ENCODE assay signal across 19 cellular contexts in the genomic region with DNA sequence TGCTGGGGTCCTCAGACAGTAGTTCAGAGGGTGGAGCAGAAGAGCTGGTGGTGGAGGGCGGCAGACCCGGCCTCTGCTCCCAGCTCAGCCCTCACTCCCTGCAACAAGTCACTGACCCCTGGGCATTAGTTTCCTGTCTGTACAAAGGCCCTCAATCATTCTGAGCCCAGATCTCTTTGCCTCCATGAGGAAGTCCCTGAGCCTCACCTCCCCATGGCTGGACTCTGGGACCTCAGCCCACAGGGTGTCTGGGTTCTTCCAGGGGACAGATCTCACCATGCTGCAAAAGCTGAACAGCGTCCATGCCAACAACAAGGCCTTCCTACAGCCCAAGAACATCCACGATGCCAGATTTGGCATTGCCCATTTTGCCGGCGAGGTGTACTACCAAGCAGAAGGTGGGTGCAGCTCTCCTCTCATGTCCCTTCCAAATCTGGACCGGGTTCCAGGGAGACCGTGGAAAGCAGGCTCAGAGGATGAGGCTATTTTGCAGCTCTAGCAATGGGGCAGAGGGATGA. TPM values are rescaled to one million over a fixed set of nuclear protein-coding genes. Genes with fewer than 3 reads are reported as not detected.
DNase-seq lines count a peak whose midpoint lies in the region; ATAC-seq and TF ChIP-seq lines count a peak whose summit lies in the region.
"Had no signal": no experiment of that assay in that cellular context is flagged by ENCODE, and none has a peak within 500 bp of the region (broad histone marks: within the 10 kb centered on the region; RNA-seq: fewer than 3 reads in every experiment).

No MANE protein-coding gene starts in this region.

- peaks cover 25% of the 10 kb centered on the region for H3K4me1 ChIP-seq in DND-41 (ENCODE audit: insufficient read depth, low read length)
- no peaks in the 10 kb centered on the region for H3K4me1 ChIP-seq in naive thymus-derived CD4-positive, alpha-beta T cell (ENCODE audit: control insufficient read depth in 2 of 2, insufficient read depth in 2 of 2, low read length in 2 of 2)

- peaks cover 0 to 3% (median 0%) of the 10 kb centered on the region in 5 donors for H3K27me3 Mint-ChIP-seq in naive thymus-derived CD4-positive, alpha-beta T cell

- no peaks in the 10 kb centered on the region for H3K9me3 ChIP-seq in DND-41 (ENCODE audit: insufficient read depth, low read length, severe bottlenecking)
- H3K9me3 ChIP-seq in naive thymus-derived CD4-positive, alpha-beta T cell (ENCODE audit: control insufficient read depth in 2 of 3, low read length in 3 of 3): no peaks in the 10 kb centered on the region

- no peaks in the 10 kb centered on the region for H3K36me3 Mint-ChIP-seq in naive thymus-derived CD4-positive, alpha-beta T cell
- H3K36me3 Mint-ChIP-seq: CD4-positive, alpha-beta memory T cell had no signal

- no peak for TF ChIP-seq CTCF in DND-41 (IDR thresholded peaks at IDR 0.05; ENCODE audit: borderline replicate concordance, extremely low read depth, low read length, poor library complexity, severe bottlenecking)

- H3K79me2 ChIP-seq in DND-41 (ENCODE audit: insufficient read depth, low read length): no peaks in the 10 kb centered on the region

- no peak overlapping the region for H3K27ac Mint-ChIP-seq in naive thymus-derived CD4-positive, alpha-beta T cell
- H3K27ac Mint-ChIP-seq: CD4-positive, alpha-beta memory T cell had no signal

- intact Hi-C loops in naive thymus-derived CD4-positive, alpha-beta T cell (cut with micrococcal nuclease): no loop called here

- peaks cover 0 to 1% (median 0%) of the 10 kb centered on the region in 7 donors for H3K4me1 Mint-ChIP-seq in naive thymus-derived CD4-positive, alpha-beta T cell
- H3K4me1 Mint-ChIP-seq: CD4-positive, alpha-beta memory T cell had no signal

- CTCF ChIA-PET in naive thymus-derived CD4-positive, alpha-beta T cell (lab: Charles Lee): no interaction called here

- DNase-seq in activated CD8-positive, alpha-beta memory T cell treated with anti-CD3 and anti-CD28 coated beads, Interleukin-2, amount 50 U/mL, for 48 hours: peak; percentile 29
- DNase-seq in activated CD8-positive, alpha-beta memory T cell treated with anti-CD3 and anti-CD28 coated beads, Interleukin-2, amount 50 U/mL, for 4 hours: no peak
- no peak for DNase-seq in DND-41
- DNase-seq in islet precursor cell: peak; percentile 28
- DNase-seq in stimulated activated CD8-positive, alpha-beta memory T cell treated with anti-CD3 and anti-CD28 coated beads, Interleukin-4, amount 100 ng/mL, for 48 hours: peak; percentile 7
- DNase-seq in naive thymus-derived CD4-positive, alpha-beta T cell: no peak
- DNase-seq: Calu3; CD4-positive, alpha-beta memory T cell; GM23248; NCI-H146; NCI-H2081; NCI-H748 treated with DMSO at 0.1 percent for 48 hours; OCI-M1; RPMI8226 had no signal

- no peak overlapping the region for H3K9ac ChIP-seq in DND-41 (ENCODE audit: low read depth, low read length)
- H3K9ac ChIP-seq: GM23248 had no signal

- no peak overlapping the region for H3K4me2 ChIP-seq in DND-41 (ENCODE audit: insufficient read depth, low read length)

- peak overlapping the region; percentile 25; the same call in 1 of the 2 replicates for H3K27ac ChIP-seq in DND-41 (ENCODE audit: low read length)
- H3K27ac ChIP-seq in naive thymus-derived CD4-positive, alpha-beta T cell (ENCODE audit: low read depth, low read length): no peak overlapping the region
- H3K27ac ChIP-seq: GM23248 had no signal

- no peaks in the 10 kb centered on the region for H4K20me1 ChIP-seq in DND-41 (ENCODE audit: insufficient read depth, low read length)

- H3K4me3 Mint-ChIP-seq in naive thymus-derived CD4-positive, alpha-beta T cell: no peak overlapping the region
- H3K4me3 Mint-ChIP-seq: CD4-positive, alpha-beta memory T cell had no signal

- H3K9me3 Mint-ChIP-seq in naive thymus-derived CD4-positive, alpha-beta T cell: no peaks in the 10 kb centered on the region
- H3K9me3 Mint-ChIP-seq: CD4-positive, alpha-beta memory T cell had no signal

- no peak overlapping the region for H3K4me3 ChIP-seq in DND-41 (ENCODE audit: low read depth in 1 of 2, low read length in 2 of 2)
- no peak overlapping the region for H3K4me3 ChIP-seq in naive thymus-derived CD4-positive, alpha-beta T cell (ENCODE audit: low read length)
- H3K4me3 ChIP-seq: GM23248, K562 had no signal

- ATAC-seq in DND-41 (ENCODE audit: insufficient read depth, low read depth) (no peak), HG03135 (IDR thresholded peaks at IDR 0.05; ENCODE audit: unreplicated experiment) (no peak), GM18861 (IDR thresholded peaks at IDR 0.05; ENCODE audit: unreplicated experiment) (no peak)
- ATAC-seq in naive thymus-derived CD4-positive, alpha-beta T cell: no peak
- ATAC-seq: K562 had no signal

- no peak overlapping the region for H2AFZ ChIP-seq in DND-41 (ENCODE audit: low read depth, low read length)
- H2AFZ ChIP-seq: GM23248 had no signal

- no peaks in the 10 kb centered on the region for H3K36me3 ChIP-seq in DND-41 (ENCODE audit: insufficient read depth, low read length)
- no peaks in the 10 kb centered on the region for H3K36me3 ChIP-seq in naive thymus-derived CD4-positive, alpha-beta T cell (ENCODE audit: control insufficient read depth in 2 of 3, insufficient read depth in 3 of 3, low read length in 3 of 3)

- POLR2A ChIA-PET in naive thymus-derived CD4-positive, alpha-beta T cell (lab: Charles Lee): no interaction called here

- no peaks in the 10 kb centered on the region for H3K27me3 ChIP-seq in DND-41 (ENCODE audit: insufficient read depth, low read length, poor library complexity)
- H3K27me3 ChIP-seq in naive thymus-derived CD4-positive, alpha-beta T cell (ENCODE audit: control insufficient read depth in 2 of 2, insufficient read depth in 2 of 2, low read length in 2 of 2): no peaks in the 10 kb centered on the region

RNA-seq across cellular contexts. Expression of gene MYO7B, which starts 49.1 kb away (rescaled TPM):
- 1 to 10 TPM in 2 of 5 experiments, under 1 TPM in 1, not detected in 2; 0.29 to 5.9 (median 1.3) TPM for total RNA-seq in naive thymus-derived CD4-positive, alpha-beta T cell
- not detected for polyA plus RNA-seq in naive thymus-derived CD4-positive, alpha-beta T cell
- total RNA-seq: CD4-positive, alpha-beta memory T cell; G401; GM23248; K562; NCI-H460 had no signal
- polyA plus RNA-seq: CD4-positive, alpha-beta memory T cell; GM23248 had no signal

RNA-seq across cellular contexts. Expression of gene IWS1, which starts 58.3 kb away (rescaled TPM):
- total RNA-seq in naive thymus-derived CD4-positive, alpha-beta T cell: 10 to 100 TPM; 24.0 to 57.5 (median 43.4) TPM
- 10 to 100 TPM; 15.7 to 39.7 TPM for polyA plus RNA-seq in naive thymus-derived CD4-positive, alpha-beta T cell

Comparison
In these comparisons a context has a peak if more than half of its experiments do, and no peak if none do; other contexts are left out.
1. DNase-seq: peak in activated CD8-positive, alpha-beta memory T cell treated with anti-CD3 and anti-CD28 coated beads, Interleukin-2, amount 50 U/mL, for 48 hours (single experiment), islet precursor cell (single experiment) and stimulated activated CD8-positive, alpha-beta memory T cell treated with anti-CD3 and anti-CD28 coated beads, Interleukin-4, amount 100 ng/mL, for 48 hours (single experiment); none in activated CD8-positive, alpha-beta memory T cell treated with anti-CD3 and anti-CD28 coated beads, Interleukin-2, amount 50 U/mL, for 4 hours (single experiment), DND-41 (single experiment) and naive thymus-derived CD4-positive, alpha-beta T cell (0 of 9).